In genomic region chr10:71085689-71086438, GRCh38 we compare ENCODE assay signal across 12 cellular contexts.
A peak's percentile ranks its signal among the peaks of the same experiment; 100 is the strongest.
DNase-seq lines count a peak whose midpoint lies in the region; ATAC-seq lines count a peak whose summit lies in the region.
"Had no signal": no experiment of that assay in that cellular context is flagged by ENCODE, and none has a peak within 500 bp of the region (broad histone marks: within the 10 kb centered on the region; RNA-seq: fewer than 3 reads in every experiment).

No MANE protein-coding gene starts in this region.

- CTCF ChIA-PET in activated CD8-positive, alpha-beta memory T cell treated with anti-CD3 and anti-CD28 coated beads, Interleukin-2, amount 10 ng/mL, durations not matched to agents 7 days and 5 days (lab: Charles Lee) = no interaction called here

- no peak for ATAC-seq in activated CD8-positive, alpha-beta memory T cell treated with anti-CD3 and anti-CD28 coated beads, Interleukin-2, amount 10 ng/mL, durations not matched to agents 7 days and 5 days
- ATAC-seq in HG02938 (IDR thresholded peaks at IDR 0.05; ENCODE audit: unreplicated experiment) = no peak
- no peak for ATAC-seq in GM21447 (IDR thresholded peaks at IDR 0.05; ENCODE audit: unreplicated experiment)
- ATAC-seq: stimulated activated naive B cell treated with anti-CD40 and anti-IgM and Interleukin-4, amounts not matched to agents 10 μg/mL and 1 μg/mL and 100 μg/mL, for 72 hours had no signal

- H3K9me3 Mint-ChIP-seq in activated CD8-positive, alpha-beta memory T cell treated with anti-CD3 and anti-CD28 coated beads, Interleukin-2, amount 10 ng/mL, durations not matched to agents 7 days and 5 days (ENCODE audit: low read depth) = no peaks in the 10 kb centered on the region
- H3K9me3 Mint-ChIP-seq: stimulated activated naive B cell treated with anti-CD40 and anti-IgM and Interleukin-4, amounts not matched to agents 10 μg/mL and 1 μg/mL and 100 μg/mL, for 72 hours had no signal

- H3K36me3 Mint-ChIP-seq in activated CD8-positive, alpha-beta memory T cell treated with anti-CD3 and anti-CD28 coated beads, Interleukin-2, amount 10 ng/mL, durations not matched to agents 7 days and 5 days = no peaks in the 10 kb centered on the region
- H3K36me3 Mint-ChIP-seq: stimulated activated naive B cell treated with anti-CD40 and anti-IgM and Interleukin-4, amounts not matched to agents 10 μg/mL and 1 μg/mL and 100 μg/mL, for 72 hours had no signal

- H3K27me3 Mint-ChIP-seq in activated CD8-positive, alpha-beta memory T cell treated with anti-CD3 and anti-CD28 coated beads, Interleukin-2, amount 10 ng/mL, durations not matched to agents 7 days and 5 days = no peaks in the 10 kb centered on the region

- peak; percentile 1 for DNase-seq in stimulated activated CD4-positive, alpha-beta T cell treated with anti-CD3 and anti-CD28 coated beads, Interleukin-4, amount 100 ng/mL, for 24 hours
- DNase-seq in stimulated activated CD4-positive, alpha-beta T cell treated with anti-CD3 and anti-CD28 coated beads, Interleukin-4, amount 100 ng/mL, for 4 hours = no peak
- DNase-seq in activated CD8-positive, alpha-beta memory T cell treated with anti-CD3 and anti-CD28 coated beads, Interleukin-2, amount 10 ng/mL, durations not matched to agents 7 days and 5 days = peak; percentile 26
- DNase-seq in mucosa of gallbladder (ENCODE audit: low spot score) (peak; percentile 8), C1 segment of cervical spinal cord (lab: John Stamatoyannopoulos, UW) (no peak)
- DNase-seq: activated CD4-positive, alpha-beta T cell treated with anti-CD3 and anti-CD28 coated beads for 4 hours; GOT3; NCI-H2107; stimulated activated CD4-positive, alpha-beta T cell treated with anti-CD3 and anti-CD28 coated beads, Interleukin-4, amount 100 ng/mL, for 1 hour; stimulated activated naive B cell treated with anti-CD40 and anti-IgM and Interleukin-4, amounts not matched to agents 10 μg/mL and 1 μg/mL and 100 μg/mL, for 72 hours had no signal

- no peak overlapping the region for H3K4me3 Mint-ChIP-seq in activated CD8-positive, alpha-beta memory T cell treated with anti-CD3 and anti-CD28 coated beads, Interleukin-2, amount 10 ng/mL, durations not matched to agents 7 days and 5 days
- H3K4me3 Mint-ChIP-seq: stimulated activated naive B cell treated with anti-CD40 and anti-IgM and Interleukin-4, amounts not matched to agents 10 μg/mL and 1 μg/mL and 100 μg/mL, for 72 hours had no signal

- no peaks in the 10 kb centered on the region for H3K4me1 Mint-ChIP-seq in activated CD8-positive, alpha-beta memory T cell treated with anti-CD3 and anti-CD28 coated beads, Interleukin-2, amount 10 ng/mL, durations not matched to agents 7 days and 5 days
- H3K4me1 Mint-ChIP-seq: stimulated activated naive B cell treated with anti-CD40 and anti-IgM and Interleukin-4, amounts not matched to agents 10 μg/mL and 1 μg/mL and 100 μg/mL, for 72 hours had no signal

- no peak overlapping the region for H3K27ac Mint-ChIP-seq in activated CD8-positive, alpha-beta memory T cell treated with anti-CD3 and anti-CD28 coated beads, Interleukin-2, amount 10 ng/mL, durations not matched to agents 7 days and 5 days
- H3K27ac Mint-ChIP-seq: stimulated activated naive B cell treated with anti-CD40 and anti-IgM and Interleukin-4, amounts not matched to agents 10 μg/mL and 1 μg/mL and 100 μg/mL, for 72 hours had no signal

Comparison
In these comparisons a context has a peak if more than half of its experiments do, and no peak if none do; other contexts are left out.
1. DNase-seq: peak in stimulated activated CD4-positive, alpha-beta T cell treated with anti-CD3 and anti-CD28 coated beads, Interleukin-4, amount 100 ng/mL, for 24 hours (single experiment), activated CD8-positive, alpha-beta memory T cell treated with anti-CD3 and anti-CD28 coated beads, Interleukin-2, amount 10 ng/mL, durations not matched to agents 7 days and 5 days (single experiment) and mucosa of gallbladder (single experiment); none in stimulated activated CD4-positive, alpha-beta T cell treated with anti-CD3 and anti-CD28 coated beads, Interleukin-4, amount 100 ng/mL, for 4 hours (0 of 2) and C1 segment of cervical spinal cord (0 of 14).